Comparison of ENCODE assay signal across 31 cellular contexts in the genomic region with DNA sequence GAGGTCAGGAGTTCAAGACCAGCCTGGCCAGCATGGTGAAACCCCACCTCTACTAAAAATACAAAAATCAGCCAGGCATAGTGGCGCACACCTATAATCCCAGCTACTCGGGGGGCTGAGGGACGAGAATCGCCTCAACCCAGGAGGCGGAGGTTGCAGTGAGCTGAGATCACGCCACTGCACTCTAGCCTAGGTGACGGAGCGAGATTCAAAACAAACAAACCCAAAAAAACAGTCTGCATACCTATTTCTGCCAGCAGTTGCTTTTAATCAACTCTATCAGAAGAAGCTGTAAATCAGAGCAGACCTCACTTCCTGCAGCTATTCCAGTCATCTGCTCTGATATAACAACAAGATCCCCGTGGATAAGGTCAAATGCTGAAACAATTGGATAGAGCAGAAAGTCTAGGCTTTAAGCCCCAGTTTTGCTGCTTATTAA. TPM values are rescaled to one million over a fixed set of nuclear protein-coding genes. Genes with fewer than 3 reads are reported as not detected.
A peak's percentile ranks its signal among the peaks of the same experiment; 100 is the strongest.
DNase-seq lines count a peak whose midpoint lies in the region; ATAC-seq and TF ChIP-seq lines count a peak whose summit lies in the region.
"Had no signal": no experiment of that assay in that cellular context is flagged by ENCODE, and none has a peak within 500 bp of the region (broad histone marks: within the 10 kb centered on the region; RNA-seq: fewer than 3 reads in every experiment).

No MANE protein-coding gene starts in this region.

- peak overlapping the region in 1 of 2 experiments; percentile 54; a peak in 3 of 4 replicates for H3K27ac ChIP-seq in SK-N-SH (ENCODE audit: low read depth in 2 of 2, low read length in 1 of 2)
- no peak overlapping the region for H3K27ac ChIP-seq in effector memory CD4-positive, alpha-beta T cell (ENCODE audit: insufficient read depth, low read length, poor library complexity, severe bottlenecking)
- H3K27ac ChIP-seq: A549, brain microvascular endothelial cell, testis had no signal

- H3K79me2 ChIP-seq in SK-N-SH (ENCODE audit: insufficient read depth): no peaks in the 10 kb centered on the region

- TF ChIP-seq RAD21 in SK-N-SH (IDR thresholded peaks at IDR 0.05; ENCODE audit: low read length): no peak

- no peak overlapping the region for H3K4me2 ChIP-seq in SK-N-SH
- H3K4me2 ChIP-seq: A549 had no signal

- no peaks in the 10 kb centered on the region for H3K27me3 Mint-ChIP-seq in osteocyte (ENCODE audit: unreplicated experiment)
- H3K27me3 Mint-ChIP-seq: activated CD4-positive, alpha-beta T cell treated with anti-CD3 and anti-CD28 coated beads for 36 hours; activated CD8-positive, alpha-beta T cell treated with anti-CD3 and anti-CD28 coated beads for 36 hours; CD4-positive, alpha-beta T cell; stimulated activated naive B cell treated with anti-CD40 and anti-IgM and Interleukin-4, amounts not matched to agents 10 μg/mL and 1 μg/mL and 100 μg/mL, for 72 hours had no signal

- no peaks in the 10 kb centered on the region for H4K20me1 ChIP-seq in SK-N-SH (ENCODE audit: insufficient read depth)

- no peak overlapping the region; the same call in 1 of the 2 replicates for H2AFZ ChIP-seq in SK-N-SH (ENCODE audit: low read depth)

- no peaks in the 10 kb centered on the region for H3K9me3 Mint-ChIP-seq in osteocyte (ENCODE audit: unreplicated experiment)
- H3K9me3 Mint-ChIP-seq: activated CD8-positive, alpha-beta T cell treated with anti-CD3 and anti-CD28 coated beads for 36 hours; activated naive CD4-positive, alpha-beta T cell treated with anti-CD3 and anti-CD28 coated beads, Interleukin-2, amount 50 U/mL, for 72 hours; CD4-positive, alpha-beta T cell; natural killer cell; stimulated activated naive B cell treated with anti-CD40 and anti-IgM and Interleukin-4, amounts not matched to agents 10 μg/mL and 1 μg/mL and 100 μg/mL, for 72 hours; T-helper 2 cell treated with Interferon-gamma antibody and Interleukin-4, amounts not matched to agents 5 μg/mL and 100 μg/mL, for 36 hours had no signal

- no peak overlapping the region for H3K27ac Mint-ChIP-seq in osteocyte (ENCODE audit: unreplicated experiment)
- H3K27ac Mint-ChIP-seq: activated CD4-positive, alpha-beta T cell treated with anti-CD3 and anti-CD28 coated beads for 36 hours; activated CD8-positive, alpha-beta T cell treated with anti-CD3 and anti-CD28 coated beads for 36 hours; activated naive CD4-positive, alpha-beta T cell treated with anti-CD3 and anti-CD28 coated beads, Interleukin-2, amount 50 U/mL, for 72 hours; CD4-positive, alpha-beta T cell; natural killer cell; stimulated activated naive B cell treated with anti-CD40 and anti-IgM and Interleukin-4, amounts not matched to agents 10 μg/mL and 1 μg/mL and 100 μg/mL, for 72 hours; T-helper 2 cell treated with Interferon-gamma antibody and Interleukin-4, amounts not matched to agents 5 μg/mL and 100 μg/mL, for 36 hours had no signal

- H3K36me3 ChIP-seq in SK-N-SH (replicated peaks in 1 of 2; ENCODE audit: control insufficient read depth in 1 of 2, insufficient read depth in 2 of 2, low read length in 1 of 2): peaks cover 0 to 3% of the 10 kb centered on the region in 2 experiments
- no peaks in the 10 kb centered on the region for H3K36me3 ChIP-seq in effector memory CD4-positive, alpha-beta T cell (ENCODE audit: control insufficient read depth, insufficient read depth, low read length)
- H3K36me3 ChIP-seq: brain microvascular endothelial cell, uterus had no signal

- ATAC-seq in GM21423 (IDR thresholded peaks at IDR 0.05; ENCODE audit: unreplicated experiment): no peak
- ATAC-seq in GM18520 (IDR thresholded peaks at IDR 0.05; ENCODE audit: unreplicated experiment): no peak
- ATAC-seq: A549; activated CD4-positive, alpha-beta T cell treated with anti-CD3 and anti-CD28 coated beads for 36 hours; activated CD8-positive, alpha-beta T cell treated with anti-CD3 and anti-CD28 coated beads for 36 hours; activated naive CD4-positive, alpha-beta T cell treated with anti-CD3 and anti-CD28 coated beads, Interleukin-2, amount 50 U/mL, for 72 hours; natural killer cell; Right ventricle myocardium inferior; stimulated activated naive B cell treated with anti-CD40 and anti-IgM and Interleukin-4, amounts not matched to agents 10 μg/mL and 1 μg/mL and 100 μg/mL, for 72 hours had no signal

- H3K4me3 ChIP-seq in SK-N-SH (ENCODE audit: low read depth in 2 of 2, low read length in 1 of 2) (no peak overlapping the region), fibroblast of villous mesenchyme (ENCODE audit: low read depth, low read length) (no peak overlapping the region)
- H3K4me3 ChIP-seq in effector memory CD4-positive, alpha-beta T cell (ENCODE audit: insufficient read depth, low read depth, low read length, poor library complexity, severe bottlenecking): no peak overlapping the region
- H3K4me3 ChIP-seq: A549, skin epidermis, testis, uterus had no signal

- peaks cover 6 to 16% of the 10 kb centered on the region in 2 experiments; a peak in 3 of 4 replicates for H3K4me1 ChIP-seq in SK-N-SH (ENCODE audit: control insufficient read depth in 1 of 2, insufficient read depth in 2 of 2, low read depth in 1 of 2, low read length in 1 of 2)
- no peaks in the 10 kb centered on the region for H3K4me1 ChIP-seq in effector memory CD4-positive, alpha-beta T cell (ENCODE audit: control insufficient read depth, insufficient read depth, low read length, poor library complexity, severe bottlenecking)
- H3K4me1 ChIP-seq: testis, uterus had no signal

- DNase-seq in G401 (ENCODE audit: low spot score): peak; percentile 34
- peak; percentile 52 for DNase-seq in SK-N-SH
- DNase-seq in fibroblast of villous mesenchyme (ENCODE audit: low read depth): peak; percentile 44
- peak; percentile 17 for DNase-seq in osteocyte (ENCODE audit: extremely low spot score, unreplicated experiment)
- DNase-seq in effector memory CD4-positive, alpha-beta T cell: no peak
- DNase-seq in Kasumi-1 (lab: John Stamatoyannopoulos, UW): no peak
- DNase-seq: activated CD4-positive, alpha-beta T cell treated with anti-CD3 and anti-CD28 coated beads for 36 hours; activated CD8-positive, alpha-beta T cell treated with anti-CD3 and anti-CD28 coated beads for 36 hours; AML-193; amygdala; brain microvascular endothelial cell; CD4-positive, alpha-beta T cell; DMS79 treated with DMSO at 0.1 percent for 48 hours; head of caudate nucleus; KG1; kidney; MM.1S; natural killer cell; NCI-H1930; NCI-H524; retina; stimulated activated naive B cell treated with anti-CD40 and anti-IgM and Interleukin-4, amounts not matched to agents 10 μg/mL and 1 μg/mL and 100 μg/mL, for 72 hours; testis; uterus had no signal

- H3K4me3 Mint-ChIP-seq in osteocyte (ENCODE audit: unreplicated experiment): no peak overlapping the region
- H3K4me3 Mint-ChIP-seq: activated CD4-positive, alpha-beta T cell treated with anti-CD3 and anti-CD28 coated beads for 36 hours; activated CD8-positive, alpha-beta T cell treated with anti-CD3 and anti-CD28 coated beads for 36 hours; CD4-positive, alpha-beta T cell; natural killer cell; stimulated activated naive B cell treated with anti-CD40 and anti-IgM and Interleukin-4, amounts not matched to agents 10 μg/mL and 1 μg/mL and 100 μg/mL, for 72 hours; T-helper 2 cell treated with Interferon-gamma antibody and Interleukin-4, amounts not matched to agents 5 μg/mL and 100 μg/mL, for 36 hours had no signal

- in situ Hi-C loops in G401 (cut with HindIII; ENCODE audit: low sequenced_read_pairs): no loop called here

- peaks cover 3% of the 10 kb centered on the region for H3K36me3 Mint-ChIP-seq in osteocyte (ENCODE audit: unreplicated experiment)
- H3K36me3 Mint-ChIP-seq: activated naive CD4-positive, alpha-beta T cell treated with anti-CD3 and anti-CD28 coated beads, Interleukin-2, amount 50 U/mL, for 72 hours; natural killer cell; stimulated activated naive B cell treated with anti-CD40 and anti-IgM and Interleukin-4, amounts not matched to agents 10 μg/mL and 1 μg/mL and 100 μg/mL, for 72 hours had no signal

- no peaks in the 10 kb centered on the region for H3K27me3 ChIP-seq in SK-N-SH (ENCODE audit: insufficient read depth)
- no peaks in the 10 kb centered on the region for H3K27me3 ChIP-seq in effector memory CD4-positive, alpha-beta T cell (replicated peaks; ENCODE audit: control insufficient read depth, insufficient read depth, low read length, poor library complexity, severe bottlenecking)
- H3K27me3 ChIP-seq: brain microvascular endothelial cell, testis, uterus had no signal

- TF ChIP-seq CTCF in SK-N-SH (IDR thresholded peaks at IDR 0.05) (no peak), fibroblast of villous mesenchyme (IDR thresholded peaks at IDR 0.05; ENCODE audit: insufficient read depth, low read depth, low read length) (no peak), osteocyte (IDR thresholded peaks at IDR 0.05) (no peak)

- CTCF ChIA-PET in SK-N-SH (lab: Yijun Ruan, JAX): interaction anchor here (1.2 to 1.7 kb wide), 2 partner anchors 12 to 82 kb away, joined by 3 to 7 read pairs; no protein-coding TSS in a partner anchor

- TF ChIP-seq EP300 in SK-N-SH (IDR thresholded peaks at IDR 0.05; ENCODE audit: borderline replicate concordance in 1 of 2, low read depth in 1 of 2, low read length in 1 of 2): peak; percentile 42 to 75; a peak in 3 of 4 replicates

- H3K9ac ChIP-seq in SK-N-SH: no peak overlapping the region

- WGBS in SK-N-SH (ENCODE audit: low lambda C conversion rate): 86% methylated on average over 9 of the region's 9 CpGs

- POLR2A ChIA-PET in SK-N-SH (lab: Yijun Ruan, JAX): interaction anchor here (0.9 to 1.1 kb wide), 2 partner anchors 10 kb away, joined by 3 read pairs; no protein-coding TSS in a partner anchor

- H3F3A ChIP-seq in SK-N-SH (replicated peaks; ENCODE audit: insufficient read depth): peaks cover 8% of the 10 kb centered on the region

- peaks cover 4% of the 10 kb centered on the region for H3K4me1 Mint-ChIP-seq in osteocyte (ENCODE audit: unreplicated experiment)
- H3K4me1 Mint-ChIP-seq: natural killer cell; stimulated activated naive B cell treated with anti-CD40 and anti-IgM and Interleukin-4, amounts not matched to agents 10 μg/mL and 1 μg/mL and 100 μg/mL, for 72 hours had no signal

- H3K9me2 ChIP-seq in SK-N-SH: no peaks in the 10 kb centered on the region

- H3K9me3 ChIP-seq in SK-N-SH: no peaks in the 10 kb centered on the region
- no peaks in the 10 kb centered on the region for H3K9me3 ChIP-seq in effector memory CD4-positive, alpha-beta T cell (ENCODE audit: control insufficient read depth, low read length)
- H3K9me3 ChIP-seq: A549, testis, uterus had no signal

TF ChIP-seq in SK-N-SH, 30 proteins besides CTCF, POLR2A, EP300 and RAD21 (continues in another document):
- no peak for TF ChIP-seq MEF2A (IDR thresholded peaks at IDR 0.05; ENCODE audit: borderline replicate concordance, low read depth)

RNA-seq across cellular contexts. Expression of gene LIMA1, which starts 50.5 kb away (rescaled TPM):
- total RNA-seq in G401 (2014; rRNA removed; shearing (Covaris generic)): 14.5 and 33.7 TPM in 2 replicates
- polyA plus RNA-seq in SK-N-SH (2012; rRNA removed): 96.6 and 148 TPM in 2 replicates
- 115 and 130 TPM in 2 replicates for polyA plus RNA-seq in SK-N-SH (2012; cell fraction: cytosol; rRNA removed)
- polyA plus RNA-seq in SK-N-SH (2012; cell fraction: nucleus; rRNA removed): 210 and 318 TPM in 2 replicates
- total RNA-seq in fibroblast of villous mesenchyme: 188 and 377 TPM in 2 replicates
- total RNA-seq in osteocyte: 96.6 and 98.5 TPM in 2 replicates

Comparison
In these comparisons a context has a peak if more than half of its experiments do, and no peak if none do; other contexts are left out.
1. DNase-seq: peak in G401 (single experiment), SK-N-SH (single experiment), fibroblast of villous mesenchyme (single experiment) and osteocyte (single experiment); none in effector memory CD4-positive, alpha-beta T cell (0 of 3) and Kasumi-1 (0 of 2).